ENCODE assay signal across 9 cellular contexts in genomic region chr15:41495736-41496599, GRCh38. TPM values are rescaled to one million over a fixed set of nuclear protein-coding genes. Genes with fewer than 3 reads are reported as not detected.
A peak's percentile ranks its signal among the peaks of the same experiment; 100 is the strongest.
DNase-seq lines count a peak whose midpoint lies in the region; ATAC-seq and TF ChIP-seq lines count a peak whose summit lies in the region.
"Had no signal": no experiment of that assay in that cellular context is flagged by ENCODE, and none has a peak within 500 bp of the region (broad histone marks: within the 10 kb centered on the region; RNA-seq: fewer than 3 reads in every experiment).

No MANE protein-coding gene starts in this region.

- H3K27me3 Mint-ChIP-seq in effector memory CD8-positive, alpha-beta T cell, result peaks cover 44 to 54% of the 10 kb centered on the region in 2 donors

- ATAC-seq in Right ventricle myocardium inferior, result peak; percentile 38
- ATAC-seq in effector memory CD8-positive, alpha-beta T cell (replicated peaks), result no peak
- ATAC-seq in aorta (ENCODE audit: low FRiP score), result peak; percentile 4
- no peak for ATAC-seq in GM18502 (IDR thresholded peaks at IDR 0.05; ENCODE audit: poor library complexity, unreplicated experiment)

- intact Hi-C loops in Right ventricle myocardium inferior (cut with DNase I), result no loop called here
- intact Hi-C loops in aorta (cut with DNase I), result no loop called here

- H3K4me1 ChIP-seq in right atrium auricular region, result peaks cover 0 to 35% of the 10 kb centered on the region in 2 donors
- H3K4me1 ChIP-seq in mucosa of rectum (ENCODE audit: control insufficient read depth in 2 of 2, insufficient read depth in 2 of 2, low read length in 2 of 2), result peaks cover 24 to 26% of the 10 kb centered on the region in 2 donors
- no peaks in the 10 kb centered on the region for H3K4me1 ChIP-seq in aorta (ENCODE audit: control insufficient read depth in 1 of 2, insufficient read depth in 2 of 2, low read length in 2 of 2)

- WGBS in aorta, 2 donors, result 74 to 76% methylated on average over 56 to 59 of the region's 59 CpGs

- TF ChIP-seq CTCF in right atrium auricular region (IDR thresholded peaks at IDR 0.05), result no peak

- peaks cover 4% of the 10 kb centered on the region for H3K36me3 Mint-ChIP-seq in effector memory CD8-positive, alpha-beta T cell (ENCODE audit: insufficient read depth)

- no peak overlapping the region for H3K27ac ChIP-seq in right atrium auricular region
- peak overlapping the region; percentile 90 to 93 for H3K27ac ChIP-seq in mucosa of rectum (ENCODE audit: low read depth in 2 of 2, low read length in 2 of 2)
- no peak overlapping the region for H3K27ac ChIP-seq in aorta (ENCODE audit: low read depth in 1 of 2, low read length in 2 of 2)
- H3K27ac ChIP-seq: C4-2B had no signal

- DNase-seq in Right ventricle myocardium inferior (ENCODE audit: missing footprints), result no peak
- DNase-seq in right atrium auricular region (ENCODE audit: low spot score), result no peak
- no peak for DNase-seq in effector memory CD8-positive, alpha-beta T cell
- no peak for DNase-seq in aorta
- DNase-seq in SIG-M5 treated with dmso at 0.1 percent for 504 hours (lab: John Stamatoyannopoulos, UW; ENCODE audit: unreplicated experiment), result no peak
- DNase-seq in stimulated activated CD4-positive, alpha-beta T cell treated with anti-CD3 and anti-CD28 coated beads, Interleukin-4, amount 100 ng/mL, for 1 hour, result no peak

- peak overlapping the region in 1 of 2 donors; percentile 74 for H3K9ac ChIP-seq in mucosa of rectum (ENCODE audit: low read depth in 1 of 2, low read length in 2 of 2)

- H3K27ac Mint-ChIP-seq in effector memory CD8-positive, alpha-beta T cell, result no peak overlapping the region

- no peaks in the 10 kb centered on the region for H3K9me3 Mint-ChIP-seq in effector memory CD8-positive, alpha-beta T cell

- H3K27me3 ChIP-seq in right atrium auricular region (peaks cover 0 to under 1% of the 10 kb centered on the region in 2 donors), mucosa of rectum (ENCODE audit: control insufficient read depth in 2 of 2, insufficient read depth in 2 of 2, low read length in 2 of 2) (peaks cover 3 to 6% of the 10 kb centered on the region in 2 donors), aorta (ENCODE audit: control insufficient read depth in 1 of 2, insufficient read depth in 2 of 2, low read length in 1 of 2) (no peaks in the 10 kb centered on the region)

- H3K4me3 ChIP-seq in right atrium auricular region (peak overlapping the region in 1 of 2 donors; percentile 62), mucosa of rectum (ENCODE audit: low read length in 2 of 2) (peak overlapping the region; percentile 41 to 78), aorta (ENCODE audit: low read length in 2 of 2) (no peak overlapping the region)

- H3K9me3 ChIP-seq in right atrium auricular region, result no peaks in the 10 kb centered on the region
- no peaks in the 10 kb centered on the region for H3K9me3 ChIP-seq in mucosa of rectum (ENCODE audit: control insufficient read depth in 2 of 2, low read length in 2 of 2)
- no peaks in the 10 kb centered on the region for H3K9me3 ChIP-seq in aorta (ENCODE audit: control insufficient read depth, low read length)

- H3K4me3 Mint-ChIP-seq in effector memory CD8-positive, alpha-beta T cell, result peak overlapping the region; percentile 72 to 75

- H3K36me3 ChIP-seq in right atrium auricular region (no peaks in the 10 kb centered on the region), mucosa of rectum (ENCODE audit: control insufficient read depth in 2 of 2, insufficient read depth in 2 of 2, low read length in 2 of 2) (no peaks in the 10 kb centered on the region), aorta (ENCODE audit: control insufficient read depth in 1 of 2, insufficient read depth in 2 of 2, low read length in 1 of 2) (no peaks in the 10 kb centered on the region)

- H3K4me1 Mint-ChIP-seq in effector memory CD8-positive, alpha-beta T cell (ENCODE audit: low read depth in 2 of 2), result peaks cover 8 to 16% of the 10 kb centered on the region in 2 donors

RNA-seq across cellular contexts. Expression of gene ITPKA, which starts 2.3 kb away (rescaled TPM):
- 2.7 TPM for total RNA-seq in Right ventricle myocardium inferior
- under 1 TPM in 1 of 2 donors, not detected in 1; 0.90 TPM for total RNA-seq in right atrium auricular region
- total RNA-seq in aorta, result under 1 TPM; 0.29 to 0.33 TPM
- 1 to 10 TPM in 1 of 2 donors, under 1 TPM in 1; 0.43 to 8.1 TPM for polyA plus RNA-seq in aorta

RNA-seq across cellular contexts. Expression of gene LTK, which starts 17.7 kb away (rescaled TPM):
- total RNA-seq in Right ventricle myocardium inferior (1.5 TPM), right atrium auricular region (under 1 TPM in 1 of 2 donors, not detected in 1; 0.98 TPM), aorta (1 to 10 TPM in 1 of 2 donors, under 1 TPM in 1; 0.19 to 1.1 TPM)
- 1 to 10 TPM in 1 of 2 donors, under 1 TPM in 1; 0.38 to 1.9 TPM for polyA plus RNA-seq in aorta

RNA-seq across cellular contexts. Expression of gene RPAP1, which starts 48.1 kb away (rescaled TPM):
- total RNA-seq in Right ventricle myocardium inferior (26.7 TPM), right atrium auricular region (10 to 100 TPM; 10.4 to 25.3 TPM), aorta (10 to 100 TPM; 19.9 to 27.5 TPM)
- polyA plus RNA-seq in aorta, result 1 to 10 TPM; 7.5 to 8.6 TPM

Comparison
In these comparisons a context has a peak if more than half of its experiments do, and no peak if none do; other contexts are left out.
1. ATAC-seq: peak in Right ventricle myocardium inferior (single experiment) and aorta (single experiment); none in effector memory CD8-positive, alpha-beta T cell (single experiment) and GM18502 (single experiment).
2. H3K27ac ChIP-seq: peak in mucosa of rectum (2 of 2); none in right atrium auricular region (0 of 2) and aorta (0 of 2).
3. H3K4me3 ChIP-seq: peak in mucosa of rectum (2 of 2); none in aorta (0 of 2).